ENCODE assay signal across 15 cellular contexts in the genomic region with DNA sequence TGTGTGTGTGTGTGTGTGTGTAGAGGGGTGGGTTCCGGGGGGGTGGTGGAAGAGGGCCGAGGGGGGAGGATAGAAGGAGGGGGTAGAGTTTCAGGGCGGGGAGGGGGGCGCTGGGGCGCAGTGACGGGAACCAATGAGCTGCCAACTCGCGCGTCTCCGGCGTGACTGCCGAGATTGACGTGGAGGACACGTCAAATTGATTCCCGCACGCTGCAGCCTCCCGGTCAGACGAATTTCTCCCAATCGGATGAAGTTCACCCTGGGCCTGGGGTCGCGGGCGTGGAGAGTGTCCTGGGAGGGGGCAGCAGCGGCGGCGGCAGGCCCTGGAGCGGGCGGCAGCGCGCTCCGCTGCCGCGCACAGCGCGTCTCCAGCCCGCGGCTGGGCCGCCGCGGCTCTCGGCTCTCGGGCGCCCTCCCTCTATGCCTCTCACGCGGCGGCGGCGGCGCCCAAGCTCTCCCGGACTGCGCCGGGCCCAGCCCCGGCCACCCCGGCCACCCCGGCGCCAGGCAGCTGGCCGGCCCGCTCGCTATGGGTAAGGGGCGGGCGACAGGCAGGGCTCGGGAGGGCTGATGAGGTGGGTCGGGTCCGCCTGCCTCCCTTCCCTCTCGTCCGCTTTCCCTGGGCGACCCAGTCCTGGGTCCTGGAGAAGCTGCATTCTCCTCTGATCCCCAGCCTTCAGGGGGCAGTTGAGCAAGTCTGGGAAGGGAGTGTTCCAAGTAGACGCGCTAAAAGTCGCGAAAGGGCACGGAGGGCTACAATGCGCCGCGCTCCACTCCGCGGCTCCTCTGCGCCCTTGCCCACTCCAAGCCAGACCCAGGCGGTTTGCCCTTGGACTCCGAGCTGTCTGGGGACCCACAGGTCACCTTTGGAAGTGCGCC. TPM values are rescaled to one million over a fixed set of nuclear protein-coding genes. Genes with fewer than 3 reads are reported as not detected.
DNase-seq lines count a peak whose midpoint lies in the region; ATAC-seq, FAIRE-seq and TF ChIP-seq lines count a peak whose summit lies in the region.
"Had no signal": no experiment of that assay in that cellular context is flagged by ENCODE, and none has a peak within 500 bp of the region (broad histone marks: within the 10 kb centered on the region; RNA-seq: fewer than 3 reads in every experiment).

A gene (plus strand): TSS at position 199 of the 879 bp plus-strand sequence. CDS start 49 bp downstream, at position 248.

- DNase-seq in heart left ventricle (no peak), right atrium auricular region (ENCODE audit: low spot score) (no peak), WTC11 (ENCODE audit: low spot score) (no peak), right lobe of liver (no peak), urothelium cell line (ENCODE audit: low spot score) (peak; percentile 54), mucosa of gallbladder (ENCODE audit: low spot score) (no peak)
- DNase-seq: activated B cell treated with CpG ODN at 0.5 μM for 24 hours, BE2C, foreskin fibroblast, NCI-H1436 treated with DMSO at 0.1 percent for 48 hours had no signal

- 1 to 2% (median 1%) methylated on average over 19 to 80 of the region's 80 CpGs for WGBS in heart left ventricle, 4 donors
- 4% methylated on average over 16 of the region's 80 CpGs for WGBS in right lobe of liver (ENCODE audit: insufficient coverage, low coverage, low lambda C conversion rate, missing lambda C conversion rate)

- peak within 1 kb of the TSS; percentile 59 for H3K4me3 Mint-ChIP-seq in WTC11
- H3K4me3 Mint-ChIP-seq: activated B cell treated with CpG ODN at 0.5 μM for 24 hours had no signal

- POLR2A ChIA-PET in WTC11 (lab: Charles Lee), result no interaction called here

- no peak for FAIRE-seq in urothelium cell line (lab: Jason Lieb, UNC)
- FAIRE-seq: GM19239 had no signal

- H3K4me3 ChIP-seq in heart left ventricle, result peak within 1 kb of the TSS in 5 of 12 donors; percentile 6 to 36 (median 26)
- peak within 1 kb of the TSS in 1 of 2 donors; percentile 28 for H3K4me3 ChIP-seq in right atrium auricular region
- no peak within 1 kb of the TSS for H3K4me3 ChIP-seq in right lobe of liver
- H3K4me3 ChIP-seq: lung had no signal

- no peak within 1 kb of the TSS for H3K27ac ChIP-seq in heart left ventricle
- no peak within 1 kb of the TSS for H3K27ac ChIP-seq in right atrium auricular region
- no peak within 1 kb of the TSS for H3K27ac ChIP-seq in right lobe of liver

- TF ChIP-seq CTCF in heart left ventricle (IDR thresholded peaks at IDR 0.05) (peak in 1 of 12 donors; percentile 18), right atrium auricular region (IDR thresholded peaks at IDR 0.05) (no peak), WTC11 (IDR thresholded peaks at IDR 0.05) (no peak), right lobe of liver (IDR thresholded peaks at IDR 0.05) (peak in 1 of 4 donors; percentile 22)

- no peaks in the 10 kb centered on the region for H3K9me3 ChIP-seq in heart left ventricle
- H3K9me3 ChIP-seq in right atrium auricular region, result no peaks in the 10 kb centered on the region
- no peaks in the 10 kb centered on the region for H3K9me3 ChIP-seq in right lobe of liver
- H3K9me3 ChIP-seq: BE2C had no signal

- peaks cover 62% of the 10 kb centered on the region for H3K4me1 Mint-ChIP-seq in WTC11
- H3K4me1 Mint-ChIP-seq: activated B cell treated with CpG ODN at 0.5 μM for 24 hours had no signal

- no peaks in the 10 kb centered on the region for H3K9me3 Mint-ChIP-seq in WTC11
- H3K9me3 Mint-ChIP-seq: activated B cell treated with CpG ODN at 0.5 μM for 24 hours; activated T-helper 2 cell treated with anti-CD3 and anti-CD28 coated beads, Interferon-gamma antibody, Interleukin-2, Interleukin-4, amounts not matched to agents 10 μg/mL and 5 μg/mL and 100 μg/mL, durations not matched to agents 14 hours and 24 hours and 36 hours had no signal

- peaks cover 4% of the 10 kb centered on the region; the same call in 1 of the 2 replicates for H3K36me3 Mint-ChIP-seq in WTC11

- H3K27ac Mint-ChIP-seq in WTC11, result no peak within 1 kb of the TSS
- H3K27ac Mint-ChIP-seq: activated B cell treated with CpG ODN at 0.5 μM for 24 hours; activated T-helper 2 cell treated with anti-CD3 and anti-CD28 coated beads, Interferon-gamma antibody, Interleukin-2, Interleukin-4, amounts not matched to agents 10 μg/mL and 5 μg/mL and 100 μg/mL, durations not matched to agents 14 hours and 24 hours and 36 hours had no signal

- TF ChIP-seq POLR2A in heart left ventricle (IDR thresholded peaks at IDR 0.05) (no peak), right lobe of liver (IDR thresholded peaks at IDR 0.05) (no peak)

- H3K27me3 Mint-ChIP-seq in WTC11 (ENCODE audit: low read depth), result peaks cover 98% of the 10 kb centered on the region

- H3K36me3 ChIP-seq in heart left ventricle, result no peaks in the 10 kb centered on the region
- H3K36me3 ChIP-seq in right atrium auricular region, result no peaks in the 10 kb centered on the region
- no peaks in the 10 kb centered on the region for H3K36me3 ChIP-seq in right lobe of liver
- H3K36me3 ChIP-seq: BE2C had no signal

- CTCF ChIA-PET in WTC11 (lab: Charles Lee), result interaction anchor here (0.5 to 7.3 kb wide), 13 partner anchors 8 to 862 kb away, joined by 3 to 131 read pairs (median 4); no protein-coding TSS in a partner anchor

- intact Hi-C loops in heart left ventricle (cut with DNase I), result no loop called here
- intact Hi-C loops in right lobe of liver (cut with DNase I), result no loop called here

- H3K27me3 ChIP-seq in heart left ventricle (peaks cover 45 to 97% (median 93%) of the 10 kb centered on the region in 9 donors), right atrium auricular region (peaks cover 15 to 63% of the 10 kb centered on the region in 2 donors), right lobe of liver (peaks cover 6 to 34% of the 10 kb centered on the region in 2 donors)

- H3K4me1 ChIP-seq in heart left ventricle (peaks cover 0 to 45% (median 2%) of the 10 kb centered on the region in 12 donors), right atrium auricular region (peaks cover 0 to 39% of the 10 kb centered on the region in 2 donors), right lobe of liver (peaks cover 0 to 5% (median 0%) of the 10 kb centered on the region in 4 donors)
- H3K4me1 ChIP-seq: BE2C had no signal

- ATAC-seq in heart left ventricle, result peak in 3 of 4 donors; percentile 31 to 71 (median 64)
- peak; percentile 6 for ATAC-seq in WTC11
- ATAC-seq in right lobe of liver, result peak in 3 of 4 donors; percentile 24 to 69 (median 33)
- no peak for ATAC-seq in HG03520 (IDR thresholded peaks at IDR 0.05; ENCODE audit: unreplicated experiment)
- ATAC-seq in GM18858 (IDR thresholded peaks at IDR 0.05; ENCODE audit: unreplicated experiment), result no peak

TF ChIP-seq in WTC11, 78 proteins besides CTCF, POLR2A, EP300 and RAD21:
- TF ChIP-seq, protein P1, sequence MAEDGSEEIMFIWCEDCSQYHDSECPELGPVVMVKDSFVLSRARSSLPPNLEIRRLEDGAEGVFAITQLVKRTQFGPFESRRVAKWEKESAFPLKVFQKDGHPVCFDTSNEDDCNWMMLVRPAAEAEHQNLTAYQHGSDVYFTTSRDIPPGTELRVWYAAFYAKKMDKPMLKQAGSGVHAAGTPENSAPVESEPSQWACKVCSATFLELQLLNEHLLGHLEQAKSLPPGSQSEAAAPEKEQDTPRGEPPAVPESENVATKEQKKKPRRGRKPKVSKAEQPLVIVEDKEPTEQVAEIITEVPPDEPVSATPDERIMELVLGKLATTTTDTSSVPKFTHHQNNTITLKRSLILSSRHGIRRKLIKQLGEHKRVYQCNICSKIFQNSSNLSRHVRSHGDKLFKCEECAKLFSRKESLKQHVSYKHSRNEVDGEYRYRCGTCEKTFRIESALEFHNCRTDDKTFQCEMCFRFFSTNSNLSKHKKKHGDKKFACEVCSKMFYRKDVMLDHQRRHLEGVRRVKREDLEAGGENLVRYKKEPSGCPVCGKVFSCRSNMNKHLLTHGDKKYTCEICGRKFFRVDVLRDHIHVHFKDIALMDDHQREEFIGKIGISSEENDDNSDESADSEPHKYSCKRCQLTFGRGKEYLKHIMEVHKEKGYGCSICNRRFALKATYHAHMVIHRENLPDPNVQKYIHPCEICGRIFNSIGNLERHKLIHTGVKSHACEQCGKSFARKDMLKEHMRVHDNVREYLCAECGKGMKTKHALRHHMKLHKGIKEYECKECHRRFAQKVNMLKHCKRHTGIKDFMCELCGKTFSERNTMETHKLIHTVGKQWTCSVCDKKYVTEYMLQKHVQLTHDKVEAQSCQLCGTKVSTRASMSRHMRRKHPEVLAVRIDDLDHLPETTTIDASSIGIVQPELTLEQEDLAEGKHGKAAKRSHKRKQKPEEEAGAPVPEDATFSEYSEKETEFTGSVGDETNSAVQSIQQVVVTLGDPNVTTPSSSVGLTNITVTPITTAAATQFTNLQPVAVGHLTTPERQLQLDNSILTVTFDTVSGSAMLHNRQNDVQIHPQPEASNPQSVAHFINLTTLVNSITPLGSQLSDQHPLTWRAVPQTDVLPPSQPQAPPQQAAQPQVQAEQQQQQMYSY (CRISPR knock-in tag; IDR thresholded peaks at IDR 0.05), result no peak
- no peak for TF ChIP-seq SMAD3 (CRISPR knock-in tag; IDR thresholded peaks at IDR 0.05; ENCODE audit: borderline replicate concordance)
- TF ChIP-seq, protein P2, sequence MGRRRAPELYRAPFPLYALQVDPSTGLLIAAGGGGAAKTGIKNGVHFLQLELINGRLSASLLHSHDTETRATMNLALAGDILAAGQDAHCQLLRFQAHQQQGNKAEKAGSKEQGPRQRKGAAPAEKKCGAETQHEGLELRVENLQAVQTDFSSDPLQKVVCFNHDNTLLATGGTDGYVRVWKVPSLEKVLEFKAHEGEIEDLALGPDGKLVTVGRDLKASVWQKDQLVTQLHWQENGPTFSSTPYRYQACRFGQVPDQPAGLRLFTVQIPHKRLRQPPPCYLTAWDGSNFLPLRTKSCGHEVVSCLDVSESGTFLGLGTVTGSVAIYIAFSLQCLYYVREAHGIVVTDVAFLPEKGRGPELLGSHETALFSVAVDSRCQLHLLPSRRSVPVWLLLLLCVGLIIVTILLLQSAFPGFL (CRISPR knock-in tag; IDR thresholded peaks at IDR 0.05; ENCODE audit: borderline replicate concordance), result no peak
- TF ChIP-seq, protein P3, sequence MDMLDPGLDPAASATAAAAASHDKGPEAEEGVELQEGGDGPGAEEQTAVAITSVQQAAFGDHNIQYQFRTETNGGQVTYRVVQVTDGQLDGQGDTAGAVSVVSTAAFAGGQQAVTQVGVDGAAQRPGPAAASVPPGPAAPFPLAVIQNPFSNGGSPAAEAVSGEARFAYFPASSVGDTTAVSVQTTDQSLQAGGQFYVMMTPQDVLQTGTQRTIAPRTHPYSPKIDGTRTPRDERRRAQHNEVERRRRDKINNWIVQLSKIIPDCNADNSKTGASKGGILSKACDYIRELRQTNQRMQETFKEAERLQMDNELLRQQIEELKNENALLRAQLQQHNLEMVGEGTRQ (CRISPR knock-in tag; IDR thresholded peaks at IDR 0.05), result no peak
- no peak for TF ChIP-seq NFE2L1 (CRISPR knock-in tag; IDR thresholded peaks at IDR 0.05)
- TF ChIP-seq, protein P4, sequence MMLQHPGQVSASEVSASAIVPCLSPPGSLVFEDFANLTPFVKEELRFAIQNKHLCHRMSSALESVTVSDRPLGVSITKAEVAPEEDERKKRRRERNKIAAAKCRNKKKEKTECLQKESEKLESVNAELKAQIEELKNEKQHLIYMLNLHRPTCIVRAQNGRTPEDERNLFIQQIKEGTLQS (CRISPR knock-in tag; conservative IDR thresholded peaks at IDR 0.05), result no peak

RNA-seq across cellular contexts. Expression of the gene that starts here (rescaled TPM):
- total RNA-seq in heart left ventricle (under 1 TPM in 1 of 9 donors, not detected in 8; 0.44 TPM), right atrium auricular region (not detected), WTC11 (2021) (not detected in 3 replicates), right lobe of liver (not detected), mucosa of gallbladder (not detected)
- polyA plus RNA-seq in heart left ventricle, result not detected
- total RNA-seq: activated B cell treated with CpG ODN at 0.5 μM for 24 hours; activated T-helper 2 cell treated with anti-CD3 and anti-CD28 coated beads, Interferon-gamma antibody, Interleukin-2, Interleukin-4, amounts not matched to agents 10 μg/mL and 5 μg/mL and 100 μg/mL, durations not matched to agents 14 hours and 24 hours and 36 hours had no signal

Comparison
In these comparisons a context has a peak if more than half of its experiments do, and no peak if none do; other contexts are left out.
1. Peak in ATAC-seq in heart left ventricle; RNA of the gene not detected or under 1 TPM.
2. Peak in ATAC-seq in WTC11; RNA of the gene not detected or under 1 TPM.
3. Peak in ATAC-seq in right lobe of liver; RNA of the gene not detected or under 1 TPM.